1 cellular context compared by ENCODE assay signal in the genomic region with DNA sequence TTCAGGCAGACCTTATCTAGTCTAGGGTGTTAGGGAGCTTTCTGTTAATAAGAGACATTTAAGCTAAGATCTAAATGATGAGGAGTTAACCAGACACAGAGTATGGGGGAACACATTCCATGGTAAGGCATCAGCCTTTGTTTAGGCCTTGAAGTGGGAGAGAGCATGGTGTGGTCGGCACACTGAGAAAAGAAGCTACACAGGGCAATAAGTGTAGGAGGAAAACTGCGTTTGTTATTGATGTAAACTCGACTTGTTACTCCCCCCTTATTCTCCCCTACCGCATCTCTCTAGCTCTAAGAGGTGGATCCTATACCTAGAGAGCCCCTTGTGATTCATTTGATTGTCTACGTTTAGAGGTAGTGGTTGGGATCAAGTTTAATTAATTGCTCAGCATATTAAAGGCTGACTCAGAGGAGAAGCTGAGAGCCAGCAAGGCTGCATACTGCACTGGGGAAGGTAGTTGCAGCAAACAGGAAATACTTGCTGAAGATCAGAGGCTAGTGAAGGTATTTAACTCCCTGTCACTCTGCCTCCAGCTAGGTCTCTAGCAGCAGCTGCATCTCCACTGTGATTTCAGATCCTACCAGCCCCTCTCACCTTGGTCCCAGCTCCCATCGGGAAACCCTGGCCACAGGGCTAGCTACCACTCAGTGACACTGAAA.
TF ChIP-seq lines count a peak whose summit lies in the region.

No MANE protein-coding gene starts in this region.

TF ChIP-seq in HCT116, 20 proteins besides CTCF, POLR2A, EP300 and RAD21 (continued from another document):
- TF ChIP-seq SRF (IDR thresholded peaks at IDR 0.05; ENCODE audit: low read depth) (no peak), EZH2phosphoT487 (IDR thresholded peaks at IDR 0.05; ENCODE audit: borderline replicate concordance) (no peak), ATF3 (IDR thresholded peaks at IDR 0.05) (no peak), FOSL1 (IDR thresholded peaks at IDR 0.05; ENCODE audit: low read depth) (no peak), EGR1 (IDR thresholded peaks at IDR 0.05; ENCODE audit: low read depth) (no peak)
